Comparison of ENCODE assay signal across 16 cellular contexts in the genomic region with DNA sequence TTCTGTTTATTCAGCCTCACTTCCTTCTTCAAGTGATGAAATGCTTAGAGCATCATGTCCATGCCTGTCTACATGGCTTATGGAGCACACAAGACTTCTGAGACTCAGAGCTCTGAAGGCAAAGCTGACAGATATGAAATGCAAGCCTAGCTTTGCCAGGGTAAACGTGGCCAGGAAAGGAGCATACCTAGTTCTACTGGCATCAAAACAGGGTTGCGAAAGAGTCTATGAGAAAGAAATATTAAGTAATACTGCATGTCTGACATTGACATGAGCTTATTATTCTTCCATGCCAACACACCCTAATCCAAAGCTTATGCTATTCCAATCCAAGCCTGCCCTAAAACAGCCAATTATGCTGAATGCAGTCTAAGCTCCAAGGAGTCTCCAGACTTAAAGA.
"Had no signal": no experiment of that assay in that cellular context is flagged by ENCODE, and none has a peak within 500 bp of the region (broad histone marks: within the 10 kb centered on the region; RNA-seq: fewer than 3 reads in every experiment).

No MANE protein-coding gene starts in this region.

- DNase-seq: activated CD4-positive, alpha-beta T cell treated with anti-CD3 and anti-CD28 coated beads for 1 hour; activated CD4-positive, alpha-beta T cell treated with anti-CD3 and anti-CD28 coated beads, Interleukin-2, amount 50 U/mL, for 48 hours; activated naive CD4-positive, alpha-beta T cell treated with anti-CD3 and anti-CD28 coated beads for 36 hours; activated T-cell treated with anti-CD3 and anti-CD28 coated beads, Interleukin-2, amount 50 U/mL, for 1 hour; adrenal gland; central memory CD4-positive, alpha-beta T cell; colonic mucosa; left colon; naive B cell; ovary; stimulated activated CD4-positive, alpha-beta T cell treated with anti-CD3 and anti-CD28 coated beads, Interleukin-12 subunit alpha, Interleukin-12 subunit beta, amount 100 ng/mL, for 4 hours; stimulated activated CD4-positive, alpha-beta T cell treated with anti-CD3 and anti-CD28 coated beads, Interleukin-2, amount 100 ng/mL, for 24 hours; stomach had no signal

- H3K9me3 ChIP-seq: adrenal gland, colonic mucosa, ovary, stomach, thoracic aorta had no signal

- H3K4me3 ChIP-seq: adrenal gland, colonic mucosa, neural progenitor cell, ovary, stomach, thoracic aorta had no signal

- H3K36me3 ChIP-seq: adrenal gland, colonic mucosa, neural progenitor cell, ovary, stomach, thoracic aorta had no signal

- H3K27me3 ChIP-seq: adrenal gland, colonic mucosa, neural progenitor cell, ovary, stomach had no signal

- H3K9ac ChIP-seq: neural progenitor cell had no signal

- ATAC-seq: left colon had no signal

- H3K4me1 ChIP-seq: adrenal gland, colonic mucosa, neural progenitor cell, stomach had no signal

- H3K27ac ChIP-seq: adrenal gland, colonic mucosa, neural progenitor cell, ovary, stomach, thoracic aorta, VCaP had no signal
